29 cellular contexts compared by ENCODE assay signal in genomic region chr9:71465392-71465791, GRCh38.
"Had no signal": no experiment of that assay in that cellular context is flagged by ENCODE, and none has a peak within 500 bp of the region (broad histone marks: within the 10 kb centered on the region; RNA-seq: fewer than 3 reads in every experiment).

No MANE protein-coding gene starts in this region.

- H3K36me3 ChIP-seq: adrenal gland, esophagus squamous epithelium, gastroesophageal sphincter, heart right ventricle had no signal

- H3K27ac ChIP-seq: adrenal gland, body of pancreas, epithelial cell of prostate, esophagus squamous epithelium, gastroesophageal sphincter, heart right ventricle had no signal

- H3K4me3 ChIP-seq: adrenal gland, body of pancreas, esophagus squamous epithelium, gastroesophageal sphincter, heart right ventricle had no signal

- H3K27me3 ChIP-seq: adrenal gland, body of pancreas, esophagus squamous epithelium, gastroesophageal sphincter had no signal

- DNase-seq: activated CD4-positive, alpha-beta memory T cell treated with anti-CD3 and anti-CD28 coated beads for 36 hours; activated CD4-positive, alpha-beta T cell treated with anti-CD3 and anti-CD28 coated beads for 36 hours; activated CD4-positive, alpha-beta T cell treated with anti-CD3 and anti-CD28 coated beads, Interleukin-2, amount 10 ng/mL, durations not matched to agents 24 days and 14 days; activated CD4-positive, CD25-positive, alpha-beta regulatory T cell; activated CD4-positive, CD25-positive, alpha-beta regulatory T cell treated with anti-CD3 and anti-CD28 coated beads, Interleukin-2, amount 50 U/mL, for 72 hours; activated CD8-positive, alpha-beta memory T cell treated with anti-CD3 and anti-CD28 coated beads, Interleukin-2, amount 10 ng/mL, durations not matched to agents 7 days and 5 days; activated CD8-positive, alpha-beta memory T cell treated with anti-CD3 and anti-CD28 coated beads, Interleukin-2, amount 50 U/mL, for 4 hours; activated CD8-positive, alpha-beta T cell treated with anti-CD3 and anti-CD28 coated beads, Interleukin-2, amount 10 ng/mL, durations not matched to agents 7 days and 5 days; activated effector memory CD4-positive, alpha-beta T cell treated with anti-CD3 and anti-CD28 coated beads, Interleukin-2, amount 50 U/mL, for 16 hours; activated naive CD4-positive, alpha-beta T cell treated with anti-CD3 and anti-CD28 coated beads for 36 hours; activated naive CD8-positive, alpha-beta T cell treated with anti-CD3 and anti-CD28 coated beads for 36 hours; activated naive CD8-positive, alpha-beta T cell treated with anti-CD3 and anti-CD28 coated beads, Interleukin-2, amount 50 U/mL, for 24 hours; activated T-cell treated with anti-CD3 and anti-CD28 coated beads, Interleukin-2, amount 50 U/mL, for 1 hour; activated T-cell treated with anti-CD3 and anti-CD28 coated beads, Interleukin-2, amount 50 U/mL, for 48 hours; adrenal gland; aorta; body of pancreas; caudate nucleus; cortex of kidney; dermis blood vessel endothelial cell; effector CD4-positive, alpha-beta T cell; effector memory CD8-positive, alpha-beta T cell; esophagus squamous epithelium; foreskin melanocyte; heart right ventricle; T-helper 17 cell; T1000 had no signal

- H3K4me1 ChIP-seq: adrenal gland, body of pancreas, esophagus squamous epithelium, gastroesophageal sphincter, heart right ventricle had no signal

- H3K9me3 ChIP-seq: adrenal gland, body of pancreas, esophagus squamous epithelium, gastroesophageal sphincter, heart right ventricle had no signal
